Comparison of ENCODE assay signal across 17 cellular contexts in the genomic region with DNA sequence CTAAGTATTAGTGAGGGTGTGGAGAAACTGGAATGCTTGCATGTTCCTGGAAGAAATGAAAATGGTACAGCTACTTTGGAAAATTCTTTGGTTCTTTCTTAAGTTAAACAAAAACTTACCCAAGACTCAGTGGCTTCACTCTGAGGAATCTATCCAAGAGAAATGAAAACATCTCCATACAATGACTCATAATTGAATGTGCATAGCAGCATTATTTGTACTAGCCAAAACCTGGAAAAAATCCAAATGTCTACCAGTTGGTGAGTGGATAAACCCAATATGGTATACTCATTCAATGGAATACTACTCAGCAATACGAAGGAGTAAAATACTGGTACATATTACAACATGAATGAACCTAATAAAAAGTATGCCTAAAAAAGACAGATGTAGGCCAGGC. TPM values are rescaled to one million over a fixed set of nuclear protein-coding genes. Genes with fewer than 3 reads are reported as not detected.
A peak's percentile ranks its signal among the peaks of the same experiment; 100 is the strongest.
DNase-seq lines count a peak whose midpoint lies in the region; FAIRE-seq and TF ChIP-seq lines count a peak whose summit lies in the region.
"Had no signal": no experiment of that assay in that cellular context is flagged by ENCODE, and none has a peak within 500 bp of the region (broad histone marks: within the 10 kb centered on the region; RNA-seq: fewer than 3 reads in every experiment).

No MANE protein-coding gene starts in this region.

- no peaks in the 10 kb centered on the region for H3K79me2 ChIP-seq in endothelial cell of umbilical vein (ENCODE audit: control insufficient read depth, insufficient read depth, low read length)
- H3K79me2 ChIP-seq: parathyroid adenoma had no signal

- peaks cover 8% of the 10 kb centered on the region in 2 experiments for H3K27me3 ChIP-seq in endothelial cell of umbilical vein (ENCODE audit: control insufficient read depth in 2 of 2, insufficient read depth in 2 of 2, low read length in 2 of 2)
- H3K27me3 ChIP-seq: BLaER1, suprapubic skin had no signal

- H3K4me3 ChIP-seq in endothelial cell of umbilical vein (replicated peaks in 1 of 3; ENCODE audit: insufficient read depth in 1 of 3, low read depth in 1 of 3, low read length in 3 of 3), result no peak overlapping the region
- H3K4me3 ChIP-seq: BLaER1, suprapubic skin had no signal

- dilution Hi-C loops in endothelial cell of umbilical vein (cut with MboI; ENCODE audit: extremely low pct_ligation_motif_present, low sequenced_read_pairs), result no loop called here

- H3K4me2 ChIP-seq in endothelial cell of umbilical vein (ENCODE audit: insufficient read depth, low read length), result no peak overlapping the region

- peak; percentile 73 for FAIRE-seq in endothelial cell of umbilical vein (lab: Jason Lieb, UNC)
- FAIRE-seq: GM12892, kidney had no signal

- H3K4me1 ChIP-seq in endothelial cell of umbilical vein (ENCODE audit: control insufficient read depth, extremely low read depth, insufficient read depth, low read length), result peaks cover 8% of the 10 kb centered on the region
- H3K4me1 ChIP-seq: parathyroid adenoma, suprapubic skin had no signal

- no peaks in the 10 kb centered on the region for H4K20me1 ChIP-seq in endothelial cell of umbilical vein (replicated peaks; ENCODE audit: control insufficient read depth, extremely low read depth, insufficient read depth, low read length)
- H4K20me1 ChIP-seq: BLaER1 had no signal

- POLR2A ChIA-PET in endothelial cell of umbilical vein (lab: Charles Lee), result no interaction called here

- TF ChIP-seq CTCF in endothelial cell of umbilical vein (IDR thresholded peaks at IDR 0.05; ENCODE audit: extremely low read depth in 1 of 2, insufficient read depth in 1 of 2, low read depth in 1 of 2, low read length in 2 of 2), result no peak

- no peak overlapping the region for H2AFZ ChIP-seq in endothelial cell of umbilical vein (ENCODE audit: low read depth, low read length)
- H2AFZ ChIP-seq: parathyroid adenoma had no signal

- H3K9me1 ChIP-seq in endothelial cell of umbilical vein (replicated peaks; ENCODE audit: control insufficient read depth, extremely low read depth, insufficient read depth, low read length), result no peaks in the 10 kb centered on the region

- CTCF ChIA-PET in endothelial cell of umbilical vein (lab: Charles Lee), result interaction anchor here (1.1 to 2.3 kb wide), 4 partner anchors 17 to 471 kb away, joined by 3 to 12 read pairs (median 5); no protein-coding TSS in a partner anchor

- H3K36me3 ChIP-seq in endothelial cell of umbilical vein (ENCODE audit: control insufficient read depth in 2 of 2, extremely low read depth in 1 of 2, insufficient read depth in 2 of 2, low read length in 2 of 2), result no peaks in the 10 kb centered on the region
- H3K36me3 ChIP-seq: BLaER1, suprapubic skin had no signal

- H3K27ac ChIP-seq in endothelial cell of umbilical vein (ENCODE audit: insufficient read depth, low read depth, low read length), result no peak overlapping the region
- H3K27ac ChIP-seq: BLaER1, parathyroid adenoma, suprapubic skin had no signal

- DNase-seq in DMS53 treated with DMSO at 0.1 percent for 48 hours (lab: John Stamatoyannopoulos, UW; ENCODE audit: unreplicated experiment) (peak; percentile 97), NCI-H226 (peak; percentile 15), endothelial cell of umbilical vein (ENCODE audit: low read depth, low spot score) (peak; percentile 41), kidney tubule cell (ENCODE audit: low spot score) (peak; percentile 81), NCI-H748 treated with DMSO at 0.1 percent for 48 hours (lab: John Stamatoyannopoulos, UW) (no peak), HK-2 (ENCODE audit: unreplicated experiment) (no peak), NCI-H1417 treated with DMSO at 0.1 percent for 48 hours (lab: John Stamatoyannopoulos, UW) (no peak), HT-29 (ENCODE audit: low spot score) (no peak)
- DNase-seq: activated CD4-positive, alpha-beta T cell treated with anti-CD3 and anti-CD28 coated beads, Interleukin-2, amount 50 U/mL, for 1 hour; DND-41; kidney; NCI-H2081 treated with DMSO at 0.1 percent for 48 hours; NCI-H82 had no signal

- TF ChIP-seq POLR2A in endothelial cell of umbilical vein (IDR thresholded peaks at IDR 0.05; ENCODE audit: low read depth, low read length), result no peak

- H3K9me3 ChIP-seq in endothelial cell of umbilical vein (replicated peaks; ENCODE audit: control insufficient read depth, insufficient read depth, low read length), result no peaks in the 10 kb centered on the region
- H3K9me3 ChIP-seq: suprapubic skin had no signal

- no TSS peak for BruUV-seq in endothelial cell of umbilical vein (replicated peaks; lab: Mats Ljungman, UMichigan)

- intact Hi-C loops in endothelial cell of umbilical vein (cut with micrococcal nuclease), result loop anchor here (10.0 kb wide), 1 partner anchor 276 kb away; the partner anchor contains the start of gene PRMT8

- no peak overlapping the region for H3K9ac ChIP-seq in endothelial cell of umbilical vein (replicated peaks; ENCODE audit: extremely low read depth, insufficient read depth, low read length)
- H3K9ac ChIP-seq: BLaER1, parathyroid adenoma had no signal

TF ChIP-seq in endothelial cell of umbilical vein, 7 proteins besides CTCF, POLR2A, EP300 and RAD21:
- TF ChIP-seq FOS (IDR thresholded peaks at IDR 0.05; ENCODE audit: borderline replicate concordance, insufficient read depth, low read length) (peak; percentile 79), GATA2 (IDR thresholded peaks at IDR 0.05; ENCODE audit: insufficient read depth, insufficient read length, low read depth, low read length) (no peak)

RNA-seq across cellular contexts. Expression of gene CRACR2A, which starts 18.0 kb away (rescaled TPM):
- total RNA-seq in endothelial cell of umbilical vein, result 14.9 and 15.9 TPM in 2 replicates
- 3.5 and 4.4 TPM in 2 replicates for polyA plus RNA-seq in endothelial cell of umbilical vein
- 7.5 and 8.2 TPM in 2 replicates for polyA plus RNA-seq in endothelial cell of umbilical vein (2011; cell fraction: cytosol; rRNA removed)
- polyA plus RNA-seq in endothelial cell of umbilical vein (2011; cell fraction: nucleus; rRNA removed), result 10.4 and 14.3 TPM in 2 replicates
- polyA plus RNA-seq in endothelial cell of umbilical vein (2012), result 9.3 and 14.7 TPM in 2 replicates
- 9.5 and 12.6 TPM in 2 replicates for polyA minus RNA-seq in endothelial cell of umbilical vein
- polyA minus RNA-seq in endothelial cell of umbilical vein (2011; cell fraction: cytosol; rRNA and poly(A)+ RNA removed), result not detected
- 8.6 and 10.8 TPM in 2 replicates for polyA minus RNA-seq in endothelial cell of umbilical vein (2011; cell fraction: nucleus; rRNA and poly(A)+ RNA removed)
- total RNA-seq in HT-29 (2014; rRNA removed; shearing (Covaris generic)), result 31.3 and 31.4 TPM in 2 replicates

Comparison
In these comparisons a context has a peak if more than half of its experiments do, and no peak if none do; other contexts are left out.
1. DNase-seq: peak in DMS53 treated with DMSO at 0.1 percent for 48 hours (single experiment), NCI-H226 (single experiment), endothelial cell of umbilical vein (single experiment) and kidney tubule cell (single experiment); none in NCI-H748 treated with DMSO at 0.1 percent for 48 hours (single experiment), HK-2 (single experiment), NCI-H1417 treated with DMSO at 0.1 percent for 48 hours (single experiment) and HT-29 (single experiment).